Comparison of ENCODE assay signal across 8 cellular contexts in the genomic region with DNA sequence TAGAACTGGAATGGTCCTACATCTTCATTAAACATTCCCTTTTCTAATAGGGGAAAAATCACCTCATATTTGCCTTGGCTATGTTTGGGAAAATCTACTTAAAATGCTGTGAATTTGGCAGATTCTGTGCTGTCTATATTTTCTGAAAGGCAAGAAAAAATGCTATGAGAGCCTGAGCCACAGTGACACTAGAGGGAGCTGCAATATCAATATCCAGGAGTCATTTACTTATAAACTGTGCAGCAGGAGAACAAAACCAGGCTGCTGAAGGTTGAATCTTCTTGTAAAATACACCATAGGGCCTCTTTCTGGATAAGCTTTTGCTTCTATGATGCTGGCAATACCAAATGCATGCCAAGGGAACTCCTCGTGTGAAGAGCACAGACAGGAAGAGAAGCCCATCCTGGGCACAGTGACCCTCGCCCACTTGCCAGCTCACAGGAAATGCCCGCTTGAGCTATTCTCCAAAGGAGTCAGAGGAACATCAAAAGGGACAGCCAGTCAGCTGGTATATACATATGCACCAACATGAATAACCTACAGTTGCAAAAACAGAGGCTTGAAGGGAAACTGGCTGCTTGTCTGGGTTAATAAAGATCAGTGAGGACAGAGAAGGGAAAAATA. TPM values are rescaled to one million over a fixed set of nuclear protein-coding genes. Genes with fewer than 3 reads are reported as not detected.
A peak's percentile ranks its signal among the peaks of the same experiment; 100 is the strongest.
DNase-seq lines count a peak whose midpoint lies in the region; ATAC-seq and TF ChIP-seq lines count a peak whose summit lies in the region.

No MANE protein-coding gene starts in this region.

- no peak overlapping the region for H3K9ac ChIP-seq in HCT116 (ENCODE audit: low read length)
- H3K9ac ChIP-seq in adipocyte (ENCODE audit: low read length) = peak overlapping the region; percentile 65

- H3K4me1 ChIP-seq in HCT116 (ENCODE audit: control insufficient read depth in 1 of 2, insufficient read depth in 2 of 2, low read length in 2 of 2) (0 out of 4 replicates have a peak, but pooled peaks cover 0 to 3% of the 10 kb centered on the region in 2 experiments), adipocyte (ENCODE audit: control insufficient read depth, insufficient read depth, low read length) (peaks cover 24% of the 10 kb centered on the region), heart left ventricle (peaks cover 0 to 34% (median 17%) of the 10 kb centered on the region in 12 donors)

- H3K4me3 ChIP-seq in HCT116 (replicated peaks in 1 of 2; ENCODE audit: low read depth in 1 of 2, low read length in 2 of 2) = no peak overlapping the region
- peak overlapping the region; percentile 44 for H3K4me3 ChIP-seq in adipocyte (ENCODE audit: low read length)
- H3K4me3 ChIP-seq in heart left ventricle = no peak overlapping the region
- H3K4me3 ChIP-seq in retinal pigment epithelial cell (ENCODE audit: low read length) = no peak overlapping the region

- RAD21 ChIA-PET in HCT116 (lab: Charles Lee; ENCODE audit: low non-redundant PET in 1 of 2, low total read pairs in 2 of 2, uncharacterized antibody in 2 of 2, unreplicated experiment in 2 of 2) = interaction anchor here (0.7 to 1.5 kb wide), 6 partner anchors 12 to 515 kb away, joined by 3 to 6 read pairs (median 4); no protein-coding TSS in a partner anchor

- no peak overlapping the region for H2AFZ ChIP-seq in HCT116 (ENCODE audit: low read depth, low read length, poor library complexity, severe bottlenecking)

- no peaks in the 10 kb centered on the region for H4K20me1 ChIP-seq in HCT116 (ENCODE audit: insufficient read depth)

- H3K27me3 ChIP-seq in HCT116 (ENCODE audit: insufficient read depth, low read length) = no peaks in the 10 kb centered on the region
- H3K27me3 ChIP-seq in adipocyte (replicated peaks; ENCODE audit: control insufficient read depth, insufficient read depth, low read length) = no peaks in the 10 kb centered on the region
- H3K27me3 ChIP-seq in heart left ventricle = no peaks in the 10 kb centered on the region

- H3K9me2 ChIP-seq in HCT116 (ENCODE audit: insufficient read depth) = no peaks in the 10 kb centered on the region

- DNase-seq in COLO829 (ENCODE audit: low spot score) (peak; percentile 58), HCT116 (ENCODE audit: low read depth, low spot score) (peak; percentile 36), NCI-H774 (lab: John Stamatoyannopoulos, UW) (peak; percentile 37), adipocyte (ENCODE audit: low read depth) (peak; percentile 91), heart left ventricle (peak in 2 of 5 donors; percentile 37 to 38), retinal pigment epithelial cell (ENCODE audit: low read depth) (peak; percentile 42)

- peak; percentile 72 to 77 (median 75) for TF ChIP-seq CTCF in HCT116 (IDR thresholded peaks at IDR 0.05 in 2 of 3, conservative IDR thresholded peaks at IDR 0.05 in 1 of 3; ENCODE audit: borderline replicate concordance in 1 of 3, insufficient read depth in 1 of 3, low read depth in 2 of 3, low read length in 2 of 3)
- peak; percentile 49 to 88 (median 75) for TF ChIP-seq CTCF in heart left ventricle (IDR thresholded peaks at IDR 0.05)
- peak; percentile 87 for TF ChIP-seq CTCF in retinal pigment epithelial cell (conservative IDR thresholded peaks at IDR 0.05; ENCODE audit: low read depth, low read length)

- intact Hi-C loops in HCT116 (cut with micrococcal nuclease) (loop anchor here (1.0 to 2.0 kb wide), 4 partner anchors 377 to 702 kb away; partner anchors contain the start of gene LINGO1), heart left ventricle (cut with DNase I) (loop anchor here (1.0 to 10.0 kb wide), 10 partner anchors 66 to 516 kb away; partner anchors contain the start of gene LINGO1 (in 2 of the 10))

- BruUV-seq in HCT116 (replicated peaks; lab: Mats Ljungman, UMichigan) = no TSS peak

- POLR2A ChIA-PET in HCT116 (lab: Charles Lee) = interaction anchor here (0.6 kb wide), 1 partner anchor 424 kb away, joined by 3 read pairs; no protein-coding TSS in a partner anchor

- H3K27ac ChIP-seq in HCT116 (ENCODE audit: low read depth, low read length) (no peak overlapping the region), heart left ventricle (peak overlapping the region in 1 of 12 donors; percentile 4)

- ATAC-seq in HCT116 (peak; percentile 83), heart left ventricle (peak; percentile 72 to 79 (median 76)), GM19452 (IDR thresholded peaks at IDR 0.05; ENCODE audit: unreplicated experiment) (no peak), HG03097 (IDR thresholded peaks at IDR 0.05; ENCODE audit: low FRiP score, unreplicated experiment) (no peak)

- H3K9me3 ChIP-seq in HCT116 (ENCODE audit: control insufficient read depth in 1 of 2, insufficient read depth in 1 of 2, low read depth in 1 of 2, low read length in 2 of 2) = no peaks in the 10 kb centered on the region
- H3K9me3 ChIP-seq in adipocyte (ENCODE audit: control insufficient read depth, low read length) = no peaks in the 10 kb centered on the region
- no peaks in the 10 kb centered on the region for H3K9me3 ChIP-seq in heart left ventricle

- WGBS in heart left ventricle, 4 donors = 42 to 51% (median 47%) methylated on average over 3 of the region's 3 CpGs

- CTCF ChIA-PET in HCT116 (lab: Charles Lee) = interaction anchor here (0.9 to 5.8 kb wide), 11 partner anchors 9 to 702 kb away, joined by 3 to 47 read pairs (median 5); partner anchors contain the start of gene LINGO1

- no peaks in the 10 kb centered on the region for H3K79me2 ChIP-seq in HCT116 (ENCODE audit: insufficient read depth, low read length)

- TF ChIP-seq POLR2A in HCT116 (IDR thresholded peaks at IDR 0.05; ENCODE audit: borderline replicate concordance, extremely low read depth, insufficient read depth, insufficient read length) = no peak
- TF ChIP-seq POLR2A in heart left ventricle (IDR thresholded peaks at IDR 0.05) = no peak

- H3K4me2 ChIP-seq in HCT116 (ENCODE audit: low read length) = no peak overlapping the region

- H3K36me3 ChIP-seq in HCT116 (ENCODE audit: control insufficient read depth in 1 of 2, insufficient read depth in 2 of 2, low read length in 2 of 2) (no peaks in the 10 kb centered on the region), adipocyte (ENCODE audit: control insufficient read depth, insufficient read depth, low read length, severe bottlenecking) (peaks cover 12% of the 10 kb centered on the region), heart left ventricle (peaks cover 0 to 14% (median 11%) of the 10 kb centered on the region in 9 donors)

- peak; percentile 81 for TF ChIP-seq RAD21 in HCT116 (IDR thresholded peaks at IDR 0.05; ENCODE audit: low read depth)

TF ChIP-seq in HCT116, 20 proteins besides CTCF, POLR2A, EP300 and RAD21:
- TF ChIP-seq POLR2AphosphoS5 (IDR thresholded peaks at IDR 0.05; ENCODE audit: low read depth, low read length) (no peak), EGR1 (IDR thresholded peaks at IDR 0.05; ENCODE audit: low read depth) (no peak), EZH2 (IDR thresholded peaks at IDR 0.05) (no peak), CBX3 (IDR thresholded peaks at IDR 0.05; ENCODE audit: low read depth) (no peak), YY1 (IDR thresholded peaks at IDR 0.05; ENCODE audit: extremely low read depth, insufficient replicate concordance, low read depth, low read length) (no peak), ELF1 (IDR thresholded peaks at IDR 0.05; ENCODE audit: borderline replicate concordance, low read depth) (no peak), FOSL1 (IDR thresholded peaks at IDR 0.05; ENCODE audit: low read depth) (no peak), ZBTB33 (IDR thresholded peaks at IDR 0.05; ENCODE audit: extremely low read depth, insufficient replicate concordance, low read length) (no peak), SP1 (IDR thresholded peaks at IDR 0.05; ENCODE audit: low read depth) (no peak), SRF (IDR thresholded peaks at IDR 0.05; ENCODE audit: low read depth) (no peak), TCF7L2 (IDR thresholded peaks at IDR 0.05; ENCODE audit: borderline replicate concordance, extremely low read depth, insufficient read depth, insufficient read length) (no peak), EZH2phosphoT487 (IDR thresholded peaks at IDR 0.05; ENCODE audit: borderline replicate concordance) (no peak)
TF ChIP-seq in HCT116: peak in this region for 0.

RNA-seq across cellular contexts. Expression of gene TSPAN3, which starts 48.0 kb away (rescaled TPM):
- total RNA-seq in HCT116 (2021; ENCODE audit: unreplicated experiment) = 140 TPM
- polyA plus RNA-seq in HCT116 (2012) = 141 and 173 TPM in 2 replicates
- total RNA-seq in heart left ventricle = 100 to 1,000 TPM in 8 of 9 donors, 10 to 100 TPM in 1; 90.4 to 218 (median 133) TPM
- polyA plus RNA-seq in heart left ventricle = 100 to 1,000 TPM in 1 of 2 donors, 10 to 100 TPM in 1; 58.1 to 247 TPM

Comparison
In these comparisons a context has a peak if more than half of its experiments do, and no peak if none do; other contexts are left out.
1. ATAC-seq: peak in HCT116 (single experiment) and heart left ventricle (4 of 4); none in GM19452 (single experiment) and HG03097 (single experiment).
2. Peak in every context shown above with its lines, with median percentiles within 50 percentile points of each other: CTCF ChIP-seq.